In the genomic region with DNA sequence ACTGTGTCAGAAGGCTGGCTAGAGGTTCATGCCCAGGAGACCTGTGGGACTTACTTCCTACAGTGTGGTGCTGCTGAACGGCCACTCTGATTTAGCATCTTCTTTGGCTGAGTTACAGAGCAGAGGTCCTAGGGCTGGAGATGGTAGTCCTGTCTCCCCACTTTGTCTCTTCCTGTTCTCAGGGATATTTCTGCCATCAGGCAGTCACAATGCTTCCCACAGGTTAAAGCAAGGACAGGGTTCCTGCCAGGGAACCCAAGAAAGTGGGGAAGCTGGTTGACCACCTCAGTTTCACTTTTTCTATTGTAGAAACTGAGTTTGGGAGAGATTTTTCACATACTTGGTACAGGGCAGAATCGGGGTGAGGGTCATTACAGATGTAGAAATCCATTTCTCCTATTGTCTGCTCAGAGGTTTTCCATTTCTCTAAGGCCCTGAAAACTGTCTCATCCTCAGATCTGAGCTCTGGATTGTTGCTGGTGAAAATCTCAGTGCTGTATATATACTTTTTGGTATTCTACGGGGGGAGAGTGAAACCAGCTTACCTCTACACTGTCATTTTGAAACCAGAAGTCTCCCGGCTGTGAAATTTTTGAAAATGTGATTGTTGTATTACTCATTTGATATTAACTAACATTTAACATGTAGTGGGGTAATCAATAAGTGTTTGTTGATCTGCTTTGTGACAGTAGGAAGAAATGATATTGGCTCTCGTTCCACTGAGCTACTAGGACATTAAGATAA, we compare ENCODE assay signal across 14 cellular contexts.
DNase-seq lines count a peak whose midpoint lies in the region; ATAC-seq and TF ChIP-seq lines count a peak whose summit lies in the region.
"Had no signal": no experiment of that assay in that cellular context is flagged by ENCODE, and none has a peak within 500 bp of the region (broad histone marks: within the 10 kb centered on the region; RNA-seq: fewer than 3 reads in every experiment).

No MANE protein-coding gene starts in this region.

- H3K36me3 ChIP-seq in brain microvascular endothelial cell (replicated peaks), result no peaks in the 10 kb centered on the region

- H3K27me3 ChIP-seq in brain microvascular endothelial cell (replicated peaks), result no peaks in the 10 kb centered on the region

- no peak overlapping the region for H3K4me3 ChIP-seq in brain microvascular endothelial cell (ENCODE audit: low read depth, low read length)

- TF ChIP-seq CTCF in brain microvascular endothelial cell (IDR thresholded peaks at IDR 0.05; ENCODE audit: low read depth, low read length, missing control alignments), result no peak

- ATAC-seq in GM18520 (IDR thresholded peaks at IDR 0.05; ENCODE audit: unreplicated experiment), result peak; percentile 87
- peak; percentile 53 for ATAC-seq in GM19468 (IDR thresholded peaks at IDR 0.05; ENCODE audit: extremely low read depth, unreplicated experiment)
- peak; percentile 82 for ATAC-seq in HG02943 (IDR thresholded peaks at IDR 0.05; ENCODE audit: low read depth, unreplicated experiment)
- peak; percentile 74 for ATAC-seq in HG03575 (IDR thresholded peaks at IDR 0.05; ENCODE audit: extremely low read depth, insufficient number of reproducible peaks, low FRiP score, unreplicated experiment)

- no peak overlapping the region for H3K27ac ChIP-seq in brain microvascular endothelial cell

- in situ Hi-C loops in brain microvascular endothelial cell (cut with HindIII; ENCODE audit: low pct_ligation_motif_present, low sequenced_read_pairs), result no loop called here

- DNase-seq in globus pallidus (ENCODE audit: low spot score) (no peak), brain microvascular endothelial cell (no peak), NK-92 (lab: John Stamatoyannopoulos, UW; ENCODE audit: unreplicated experiment) (no peak)
- DNase-seq in stimulated activated CD4-positive, alpha-beta T cell treated with anti-CD3 and anti-CD28 coated beads, Interleukin-12 subunit alpha, Interleukin-12 subunit beta, amount 100 ng/mL, for 4 hours, result no peak
- DNase-seq: activated naive CD4-positive, alpha-beta T cell; DMS 273 treated with DMSO at 0.1 percent for 48 hours; kidney glomerular epithelial cell; RPMI8226; stimulated activated CD4-positive, alpha-beta T cell treated with anti-CD3 and anti-CD28 coated beads, Interleukin-15, amount 100 ng/mL, for 24 hours; stimulated activated naive CD4-positive, alpha-beta T cell had no signal
